Comparison of ENCODE assay signal across 8 cellular contexts in genomic region chr14:96501383-96501745, GRCh38. TPM values are rescaled to one million over a fixed set of nuclear protein-coding genes. Genes with fewer than 3 reads are reported as not detected.
A peak's percentile ranks its signal among the peaks of the same experiment; 100 is the strongest.
DNase-seq lines count a peak whose midpoint lies in the region; ATAC-seq, FAIRE-seq and TF ChIP-seq lines count a peak whose summit lies in the region.

No MANE protein-coding gene starts in this region.

- no peaks in the 10 kb centered on the region for H3K9me3 Mint-ChIP-seq in activated CD8-positive, alpha-beta T cell treated with anti-CD3 and anti-CD28 coated beads for 36 hours

- peak overlapping the region; percentile 99 for H3K27ac Mint-ChIP-seq in activated CD8-positive, alpha-beta T cell treated with anti-CD3 and anti-CD28 coated beads for 36 hours

- CTCF ChIA-PET in activated CD8-positive, alpha-beta T cell treated with anti-CD3 and anti-CD28 coated beads for 36 hours (lab: Charles Lee) = no interaction called here

- H3K27me3 ChIP-seq in heart left ventricle = peaks cover 0 to 3% (median 0%) of the 10 kb centered on the region in 9 donors
- H3K27me3 ChIP-seq in small intestine (ENCODE audit: control insufficient read depth in 2 of 2, insufficient read depth in 2 of 2, low read length in 2 of 2) = no peaks in the 10 kb centered on the region

- H3K4me3 ChIP-seq in heart left ventricle (peak overlapping the region; percentile 75 to 98 (median 94)), small intestine (ENCODE audit: low read depth in 1 of 2, low read length in 2 of 2) (peak overlapping the region; percentile 96 to 97)

- no peak for TF ChIP-seq POLR2A in heart left ventricle (IDR thresholded peaks at IDR 0.05)

- H3K36me3 ChIP-seq in heart left ventricle (no peaks in the 10 kb centered on the region), small intestine (ENCODE audit: control insufficient read depth in 2 of 2, insufficient read depth in 2 of 2, low read length in 2 of 2) (no peaks in the 10 kb centered on the region)

- peaks cover 40% of the 10 kb centered on the region for H3K36me3 Mint-ChIP-seq in activated CD8-positive, alpha-beta T cell treated with anti-CD3 and anti-CD28 coated beads for 36 hours (ENCODE audit: low read depth)

- TF ChIP-seq CTCF in heart left ventricle (IDR thresholded peaks at IDR 0.05) = no peak
- TF ChIP-seq CTCF in activated CD8-positive, alpha-beta T cell treated with anti-CD3 and anti-CD28 coated beads for 36 hours (IDR thresholded peaks at IDR 0.05) = no peak

- peak overlapping the region; percentile 95 for H3K4me3 Mint-ChIP-seq in activated CD8-positive, alpha-beta T cell treated with anti-CD3 and anti-CD28 coated beads for 36 hours

- H3K9me3 ChIP-seq in heart left ventricle = peaks cover 0 to 2% (median 0%) of the 10 kb centered on the region in 12 donors
- no peaks in the 10 kb centered on the region for H3K9me3 ChIP-seq in small intestine (ENCODE audit: control insufficient read depth, low read depth)

- FAIRE-seq in small intestine (lab: Jason Lieb, UNC) = no peak

- POLR2A ChIA-PET in activated CD8-positive, alpha-beta T cell treated with anti-CD3 and anti-CD28 coated beads for 36 hours (lab: Charles Lee) = interaction anchor here (0.8 to 1.0 kb wide), 5 partner anchors 10 to 53 kb away, joined by 3 read pairs; no protein-coding TSS in a partner anchor

- H3K4me1 Mint-ChIP-seq in activated CD8-positive, alpha-beta T cell treated with anti-CD3 and anti-CD28 coated beads for 36 hours (ENCODE audit: low read depth) = peaks cover 40% of the 10 kb centered on the region

- H3K27me3 Mint-ChIP-seq in activated CD8-positive, alpha-beta T cell treated with anti-CD3 and anti-CD28 coated beads for 36 hours = peaks cover 3% of the 10 kb centered on the region

- peak overlapping the region; percentile 94 to 100 (median 98) for H3K27ac ChIP-seq in heart left ventricle
- H3K27ac ChIP-seq in small intestine (ENCODE audit: low read depth in 1 of 2, low read length in 1 of 2) = peak overlapping the region; percentile 89 to 93

- intact Hi-C loops in heart left ventricle (cut with DNase I) (loop anchor here in 1 of 10 donors (10.0 kb wide), 1 partner anchor 137 kb away; the partner anchor contains the start of genes ATG2B and GSKIP), left cardiac atrium (cut with DNase I) (no loop called here)
- intact Hi-C loops in activated CD8-positive, alpha-beta T cell treated with anti-CD3 and anti-CD28 coated beads for 36 hours (cut with micrococcal nuclease) = loop anchor here (5.0 kb wide), 1 partner anchor 139 kb away; the partner anchor contains the start of genes ATG2B and GSKIP

- ATAC-seq in heart left ventricle (no peak), left cardiac atrium (no peak), HG03097 (IDR thresholded peaks at IDR 0.05; ENCODE audit: low FRiP score, unreplicated experiment) (no peak), GM21723 (IDR thresholded peaks at IDR 0.05; ENCODE audit: unreplicated experiment) (no peak)
- no peak for ATAC-seq in activated CD8-positive, alpha-beta T cell treated with anti-CD3 and anti-CD28 coated beads for 36 hours

- WGBS in heart left ventricle, 4 donors = 6 to 12% (median 8%) methylated on average over 11 of the region's 11 CpGs
- WGBS in small intestine, 3 donors = 1 to 4% (median 2%) methylated on average over 11 of the region's 11 CpGs

- DNase-seq in heart left ventricle = no peak
- no peak for DNase-seq in left cardiac atrium
- DNase-seq in activated CD8-positive, alpha-beta T cell treated with anti-CD3 and anti-CD28 coated beads for 36 hours = peak; percentile 50
- DNase-seq in globus pallidus (ENCODE audit: low spot score) = peak; percentile 16
- no peak for DNase-seq in small intestine
- no peak for DNase-seq in COLO829 (ENCODE audit: low spot score)

- H3K4me1 ChIP-seq in heart left ventricle (peaks cover 8 to 41% (median 32%) of the 10 kb centered on the region in 12 donors), small intestine (ENCODE audit: control insufficient read depth in 2 of 2, insufficient read depth in 1 of 2, low read depth in 1 of 2, low read length in 1 of 2) (peaks cover 5 to 7% of the 10 kb centered on the region in 2 donors)

RNA-seq across cellular contexts. Expression of gene PAPOLA, which starts 0.8 kb away (rescaled TPM):
- total RNA-seq in heart left ventricle (100 to 1,000 TPM in 7 of 9 donors, 10 to 100 TPM in 2; 88.4 to 147 (median 120) TPM), left cardiac atrium (100 to 1,000 TPM; 125 to 151 TPM)
- polyA plus RNA-seq in heart left ventricle (100 to 1,000 TPM in 1 of 2 donors, 10 to 100 TPM in 1; 72.0 to 112 TPM), small intestine (10 to 100 TPM; 58.1 to 74.9 (median 73.2) TPM)
- 100 to 1,000 TPM; 176 to 178 TPM for total RNA-seq in activated CD8-positive, alpha-beta T cell treated with anti-CD3 and anti-CD28 coated beads for 36 hours

Comparison
In these comparisons a context has a peak if more than half of its experiments do, and no peak if none do; other contexts are left out.
1. DNase-seq: peak in activated CD8-positive, alpha-beta T cell treated with anti-CD3 and anti-CD28 coated beads for 36 hours (single experiment) and globus pallidus (single experiment); none in heart left ventricle (0 of 5), left cardiac atrium (single experiment), small intestine (single experiment) and COLO829 (single experiment).